In the genomic region with DNA sequence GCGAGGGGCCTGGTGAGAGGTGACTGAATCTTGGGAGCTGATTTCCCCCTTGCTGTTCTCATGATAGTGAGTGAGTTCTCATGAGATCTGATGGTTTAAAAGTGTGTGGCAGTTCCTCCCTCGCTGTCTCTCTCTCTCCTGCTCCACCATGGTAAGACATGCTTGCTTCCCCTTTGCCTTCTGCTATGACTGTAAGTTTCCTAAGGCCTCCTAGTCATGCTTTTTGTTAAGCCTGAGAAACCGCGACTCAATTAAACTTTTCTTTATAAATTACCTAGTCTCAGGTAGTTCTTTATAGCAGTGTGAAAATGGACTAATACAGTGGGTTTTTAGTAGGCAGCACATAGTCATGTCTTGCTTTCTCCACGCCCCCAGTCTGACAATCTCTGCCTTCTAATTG, we compare ENCODE assay signal across 7 cellular contexts. TPM values are rescaled to one million over a fixed set of nuclear protein-coding genes. Genes with fewer than 3 reads are reported as not detected.
"Had no signal": no experiment of that assay in that cellular context is flagged by ENCODE, and none has a peak within 500 bp of the region (broad histone marks: within the 10 kb centered on the region; RNA-seq: fewer than 3 reads in every experiment).

No MANE protein-coding gene starts in this region.

RNA-seq across cellular contexts. Expression of a gene that starts 43.9 kb away (rescaled TPM):
- total RNA-seq: activated CD4-positive, alpha-beta memory T cell treated with anti-CD3 and anti-CD28 coated beads, Interleukin-2, amount 10 ng/mL, durations not matched to agents 7 days and 5 days; activated CD8-positive, alpha-beta memory T cell treated with anti-CD3 and anti-CD28 coated beads, Interleukin-2, amount 10 ng/mL, durations not matched to agents 7 days and 5 days; bronchial epithelial cell; K562; MCF 10A; Right ventricle myocardium superior; SJCRH30 had no signal
- polyA plus RNA-seq: K562 had no signal
